ENCODE assay signal across 28 cellular contexts in genomic region chr4:134126161-134126560, GRCh38.
"Had no signal": no experiment of that assay in that cellular context is flagged by ENCODE, and none has a peak within 500 bp of the region (broad histone marks: within the 10 kb centered on the region; RNA-seq: fewer than 3 reads in every experiment).

No MANE protein-coding gene starts in this region.

- H3K4me1 ChIP-seq: left lung, lower lobe of right lung, pancreas, prostate gland, stomach, suprapubic skin, tibial artery, upper lobe of right lung had no signal

- DNase-seq: hypothalamus; immature natural killer cell; left colon; left lung; lower lobe of right lung; mammary epithelial cell; mesenchymal stem cell; naive thymus-derived CD4-positive, alpha-beta T cell; nucleus accumbens; retina; stimulated activated CD4-positive, alpha-beta T cell treated with anti-CD3 and anti-CD28 coated beads, Interleukin-12 subunit alpha, Interleukin-12 subunit beta, amount 100 ng/mL, for 4 hours; stimulated activated CD4-positive, alpha-beta T cell treated with anti-CD3 and anti-CD28 coated beads, Interleukin-15, amount 100 ng/mL, for 24 hours; stimulated activated CD4-positive, alpha-beta T cell treated with anti-CD3 and anti-CD28 coated beads, Interleukin-2, amount 100 ng/mL, for 24 hours; stimulated activated CD4-positive, alpha-beta T cell treated with anti-CD3 and anti-CD28 coated beads, Interleukin-4, amount 100 ng/mL, for 1 hour; stimulated activated naive B cell treated with anti-CD40 and anti-IgM and Interleukin-4, amounts not matched to agents 10 μg/mL and 1 μg/mL and 100 μg/mL, for 72 hours; stimulated activated naive CD8-positive, alpha-beta T cell treated with anti-CD3 and anti-CD28 coated beads, Interleukin-15, Interleukin-2, amounts not matched to agents 100 U/mL and 50 U/mL, for 24 hours; stomach; tibial artery; trophoblast cell; upper lobe of right lung had no signal

- H3K27ac Mint-ChIP-seq: immature natural killer cell; mesothelial cell of epicardium; naive thymus-derived CD4-positive, alpha-beta T cell; natural killer cell treated with Interleukin-12 subunit alpha and Interleukin-12 subunit beta and Interleukin-15 and Interleukin-18, amount 100 ng/mL, for 72 hours; stimulated activated naive B cell treated with anti-CD40 and anti-IgM and Interleukin-4, amounts not matched to agents 10 μg/mL and 1 μg/mL and 100 μg/mL, for 72 hours had no signal

- H3K4me3 Mint-ChIP-seq: immature natural killer cell; mesothelial cell of epicardium; naive thymus-derived CD4-positive, alpha-beta T cell; natural killer cell treated with Interleukin-12 subunit alpha and Interleukin-12 subunit beta and Interleukin-15 and Interleukin-18, amount 100 ng/mL, for 72 hours; neural crest cell; stimulated activated naive B cell treated with anti-CD40 and anti-IgM and Interleukin-4, amounts not matched to agents 10 μg/mL and 1 μg/mL and 100 μg/mL, for 72 hours had no signal

- H3K4me3 ChIP-seq: left lung, lower lobe of right lung, pancreas, prostate gland, skin epidermis, stomach, suprapubic skin, thoracic aorta, tibial artery, upper lobe of right lung had no signal

- H3K4me1 Mint-ChIP-seq: immature natural killer cell; naive thymus-derived CD4-positive, alpha-beta T cell; neural crest cell; stimulated activated naive B cell treated with anti-CD40 and anti-IgM and Interleukin-4, amounts not matched to agents 10 μg/mL and 1 μg/mL and 100 μg/mL, for 72 hours had no signal

- H3K36me3 ChIP-seq: left lung, lower lobe of right lung, pancreas, prostate gland, stomach, suprapubic skin, thoracic aorta, tibial artery, upper lobe of right lung had no signal

- H3K27me3 ChIP-seq: left lung, pancreas, stomach, suprapubic skin, tibial artery, upper lobe of right lung had no signal

- H3K27me3 Mint-ChIP-seq: naive thymus-derived CD4-positive, alpha-beta T cell; natural killer cell treated with Interleukin-12 subunit alpha and Interleukin-12 subunit beta and Interleukin-15 and Interleukin-18, amount 100 ng/mL, for 72 hours; stimulated activated naive B cell treated with anti-CD40 and anti-IgM and Interleukin-4, amounts not matched to agents 10 μg/mL and 1 μg/mL and 100 μg/mL, for 72 hours had no signal

- H3K36me3 Mint-ChIP-seq: immature natural killer cell; naive thymus-derived CD4-positive, alpha-beta T cell; natural killer cell treated with Interleukin-12 subunit alpha and Interleukin-12 subunit beta and Interleukin-15 and Interleukin-18, amount 100 ng/mL, for 72 hours; stimulated activated naive B cell treated with anti-CD40 and anti-IgM and Interleukin-4, amounts not matched to agents 10 μg/mL and 1 μg/mL and 100 μg/mL, for 72 hours had no signal

- H3K9me3 ChIP-seq: lower lobe of right lung, pancreas, prostate gland, suprapubic skin, thoracic aorta, tibial artery, upper lobe of right lung had no signal

- H3K27ac ChIP-seq: left lung, lower lobe of right lung, pancreas, prostate gland, skin epidermis, stomach, suprapubic skin, thoracic aorta, tibial artery, upper lobe of right lung had no signal
